ENCODE assay signal across 22 cellular contexts in genomic region chr3:96410006-96410730, GRCh38.
A peak's percentile ranks its signal among the peaks of the same experiment; 100 is the strongest.
DNase-seq lines count a peak whose midpoint lies in the region; ATAC-seq, FAIRE-seq and TF ChIP-seq lines count a peak whose summit lies in the region.
"Had no signal": no experiment of that assay in that cellular context is flagged by ENCODE, and none has a peak within 500 bp of the region (broad histone marks: within the 10 kb centered on the region; RNA-seq: fewer than 3 reads in every experiment).

No MANE protein-coding gene starts in this region.

- no peaks in the 10 kb centered on the region for H3K4me1 ChIP-seq in naive thymus-derived CD4-positive, alpha-beta T cell (ENCODE audit: control insufficient read depth in 2 of 2, insufficient read depth in 2 of 2, low read length in 2 of 2)
- H3K4me1 ChIP-seq in spleen, result no peaks in the 10 kb centered on the region
- H3K4me1 ChIP-seq: A549; BLaER1 treated with 17β-estradiol and CSF1 and Interleukin-3, amounts not matched to agents 10 nM and 100 nM; Caco-2 had no signal

- H3K36me3 ChIP-seq in naive thymus-derived CD4-positive, alpha-beta T cell (ENCODE audit: control insufficient read depth in 2 of 3, insufficient read depth in 3 of 3, low read length in 3 of 3), result no peaks in the 10 kb centered on the region
- H3K36me3 ChIP-seq in spleen, result no peaks in the 10 kb centered on the region
- H3K36me3 ChIP-seq: BLaER1 treated with 17β-estradiol and CSF1 and Interleukin-3, amounts not matched to agents 10 nM and 100 nM had no signal

- no peaks in the 10 kb centered on the region for H3K27me3 Mint-ChIP-seq in naive thymus-derived CD4-positive, alpha-beta T cell
- H3K27me3 Mint-ChIP-seq: B cell; CD4-positive, alpha-beta T cell had no signal

- H3K4me3 ChIP-seq in naive thymus-derived CD4-positive, alpha-beta T cell (ENCODE audit: low read length), result no peak overlapping the region
- no peak overlapping the region for H3K4me3 ChIP-seq in spleen
- H3K4me3 ChIP-seq: A549; BLaER1 treated with 17β-estradiol and CSF1 and Interleukin-3, amounts not matched to agents 10 nM and 100 nM had no signal

- no peak for TF ChIP-seq CTCF in spleen (IDR thresholded peaks at IDR 0.05 in 8 of 11, conservative IDR thresholded peaks at IDR 0.05 in 3 of 11)

- WGBS in spleen, 5 donors, result 46 to 80% (median 60%) methylated on average over 1 of the region's 1 CpG

- H3K9me3 Mint-ChIP-seq in naive thymus-derived CD4-positive, alpha-beta T cell, result peaks cover 0 to 24% (median 8%) of the 10 kb centered on the region in 11 donors

- H3K9me3 ChIP-seq in naive thymus-derived CD4-positive, alpha-beta T cell (ENCODE audit: control insufficient read depth in 2 of 3, low read length in 3 of 3), result no peaks in the 10 kb centered on the region
- peaks cover 0 to 22% (median 11%) of the 10 kb centered on the region in 8 donors for H3K9me3 ChIP-seq in spleen
- H3K9me3 ChIP-seq: A549, Caco-2 had no signal

- no peak overlapping the region for H3K27ac ChIP-seq in naive thymus-derived CD4-positive, alpha-beta T cell (ENCODE audit: low read depth, low read length)
- no peak overlapping the region for H3K27ac ChIP-seq in spleen
- H3K27ac ChIP-seq: 22Rv1; A549; BLaER1 treated with 17β-estradiol and CSF1 and Interleukin-3, amounts not matched to agents 10 nM and 100 nM; C4-2B had no signal

- DNase-seq in naive thymus-derived CD4-positive, alpha-beta T cell, result no peak
- peak; percentile 51 for DNase-seq in spleen
- DNase-seq in urothelium cell line (ENCODE audit: low spot score), result no peak
- no peak for DNase-seq in left cardiac atrium
- no peak for DNase-seq in NCI-H2196 treated with DMSO at 0.1 percent for 48 hours (lab: John Stamatoyannopoulos, UW; ENCODE audit: unreplicated experiment)
- no peak for DNase-seq in activated CD8-positive, alpha-beta memory T cell treated with anti-CD3 and anti-CD28 coated beads for 24 hours
- DNase-seq: AML-193; Caco-2; Calu3; CD4-positive, alpha-beta T cell; CD8-positive, alpha-beta T cell; DMS79 treated with DMSO at 0.1 percent for 48 hours; GF-D8 had no signal

- POLR2A ChIA-PET in naive thymus-derived CD4-positive, alpha-beta T cell (lab: Charles Lee), result no interaction called here

- H3K27me3 ChIP-seq in naive thymus-derived CD4-positive, alpha-beta T cell (ENCODE audit: control insufficient read depth in 2 of 2, insufficient read depth in 2 of 2, low read length in 2 of 2), result no peaks in the 10 kb centered on the region
- H3K27me3 ChIP-seq in spleen (replicated peaks in 1 of 7), result no peaks in the 10 kb centered on the region
- H3K27me3 ChIP-seq: BLaER1 treated with 17β-estradiol and CSF1 and Interleukin-3, amounts not matched to agents 10 nM and 100 nM had no signal

- intact Hi-C loops in naive thymus-derived CD4-positive, alpha-beta T cell (cut with micrococcal nuclease), result no loop called here
- intact Hi-C loops in spleen (cut with DNase I; ENCODE audit: low total_unique reads), result no loop called here
- intact Hi-C loops in left cardiac atrium (cut with DNase I), result no loop called here

- peak; percentile 42 for FAIRE-seq in urothelium cell line (lab: Jason Lieb, UNC)
- FAIRE-seq: A549, D721Med, G401.6, GM12891, GM19239 had no signal

- H3K4me1 Mint-ChIP-seq in naive thymus-derived CD4-positive, alpha-beta T cell, result no peaks in the 10 kb centered on the region
- H3K4me1 Mint-ChIP-seq: B cell had no signal

- TF ChIP-seq POLR2A in spleen (IDR thresholded peaks at IDR 0.05), result no peak

- no peak overlapping the region for H3K27ac Mint-ChIP-seq in naive thymus-derived CD4-positive, alpha-beta T cell
- H3K27ac Mint-ChIP-seq: B cell; CD4-positive, alpha-beta T cell; CD8-positive, alpha-beta T cell had no signal

- ATAC-seq in naive thymus-derived CD4-positive, alpha-beta T cell, result peak; percentile 10
- ATAC-seq in left cardiac atrium, result no peak
- ATAC-seq: A549; CD8-positive, alpha-beta T cell had no signal

- CTCF ChIA-PET in naive thymus-derived CD4-positive, alpha-beta T cell (lab: Charles Lee), result no interaction called here

- H3K4me3 Mint-ChIP-seq in naive thymus-derived CD4-positive, alpha-beta T cell, result no peak overlapping the region
- H3K4me3 Mint-ChIP-seq: B cell; CD4-positive, alpha-beta T cell; CD8-positive, alpha-beta T cell had no signal

- no peaks in the 10 kb centered on the region for H3K36me3 Mint-ChIP-seq in naive thymus-derived CD4-positive, alpha-beta T cell
- H3K36me3 Mint-ChIP-seq: CD8-positive, alpha-beta T cell had no signal
